8 cellular contexts compared by ENCODE assay signal in genomic region chr2:234496835-234497591, GRCh38. TPM values are rescaled to one million over a fixed set of nuclear protein-coding genes. Genes with fewer than 3 reads are reported as not detected.
DNase-seq lines count a peak whose midpoint lies in the region; ATAC-seq and TF ChIP-seq lines count a peak whose summit lies in the region.

TSS of gene ARL4C (minus strand) at chr2:234497081. CDS start at chr2:234496586, 495 bp downstream.

- intact Hi-C loops in A673 (cut with micrococcal nuclease; ENCODE audit: unreplicated experiment), result no loop called here

- peak within 1 kb of the TSS; percentile 59 for H3K27ac ChIP-seq in A673 (ENCODE audit: low read depth, low read length, poor library complexity, severe bottlenecking)
- H3K27ac ChIP-seq in epithelial cell of prostate, result peak within 1 kb of the TSS; percentile 77
- no peak within 1 kb of the TSS for H3K27ac ChIP-seq in subcutaneous abdominal adipose tissue (ENCODE audit: low read depth, low read length)

- H3K9ac ChIP-seq in subcutaneous abdominal adipose tissue (ENCODE audit: low read length in 5 of 5), result peak within 1 kb of the TSS in 3 of 5 donors; percentile 75 to 78 (median 78)

- no peaks in the 10 kb centered on the region for H3K9me3 ChIP-seq in A673 (ENCODE audit: low read depth, low read length, poor library complexity, severe bottlenecking)
- no peaks in the 10 kb centered on the region for H3K9me3 ChIP-seq in mononuclear cell (ENCODE audit: low read depth, low read length)
- no peaks in the 10 kb centered on the region for H3K9me3 ChIP-seq in subcutaneous abdominal adipose tissue (ENCODE audit: control insufficient read depth in 5 of 5, low read length in 5 of 5)

- no peaks in the 10 kb centered on the region for H3K27me3 ChIP-seq in A673 (replicated peaks; ENCODE audit: insufficient read depth, low read depth, low read length, poor library complexity)
- peaks cover 5% of the 10 kb centered on the region for H3K27me3 ChIP-seq in mononuclear cell (ENCODE audit: insufficient read depth, low read length)
- peaks cover 4 to 20% (median 15%) of the 10 kb centered on the region in 5 donors for H3K27me3 ChIP-seq in subcutaneous abdominal adipose tissue (ENCODE audit: control insufficient read depth in 5 of 5, insufficient read depth in 4 of 5, low read length in 5 of 5)

- no TSS peak for BruUV-seq in A673 (replicated peaks; lab: Mats Ljungman, UMichigan)

- POLR2A ChIA-PET in A673 (lab: Charles Lee; ENCODE audit: low non-redundant PET), result no interaction called here

- TF ChIP-seq CTCF in A673 (conservative IDR thresholded peaks at IDR 0.05; ENCODE audit: low read depth, low read length), result no peak

- peak within 1 kb of the TSS; percentile 56 for H3K4me3 ChIP-seq in A673 (ENCODE audit: low read depth, low read length, poor library complexity, severe bottlenecking)
- peak within 1 kb of the TSS; percentile 84 for H3K4me3 ChIP-seq in mononuclear cell (ENCODE audit: low read length)
- H3K4me3 ChIP-seq in subcutaneous abdominal adipose tissue (ENCODE audit: low read depth in 1 of 5, low read length in 5 of 5), result peak within 1 kb of the TSS; percentile 71 to 82 (median 74)

- DNase-seq in A673 (ENCODE audit: low spot score) (peak; percentile 78), NCI-H748 (lab: John Stamatoyannopoulos, UW; ENCODE audit: unreplicated experiment) (peak; percentile 93), epithelial cell of prostate (ENCODE audit: low read depth, low spot score) (no peak)
- peak; percentile 86 for DNase-seq in activated T-cell treated with anti-CD3 and anti-CD28 coated beads, Interleukin-2, amount 50 U/mL, for 1 hour

- CTCF ChIA-PET in A673 (lab: Charles Lee), result interaction anchor here (0.6 to 0.8 kb wide), 5 partner anchors 38 to 620 kb away, joined by 3 to 6 read pairs (median 3); no protein-coding TSS in a partner anchor

- H3K36me3 ChIP-seq in A673 (ENCODE audit: insufficient read depth, low read length, poor library complexity, severe bottlenecking) (no peaks in the 10 kb centered on the region), subcutaneous abdominal adipose tissue (ENCODE audit: control insufficient read depth in 5 of 5, insufficient read depth in 5 of 5, low read length in 5 of 5) (no peaks in the 10 kb centered on the region)

- ATAC-seq in GM18519 (IDR thresholded peaks at IDR 0.05; ENCODE audit: low FRiP score, unreplicated experiment), result peak; percentile 35
- peak; percentile 55 for ATAC-seq in HG03064 (IDR thresholded peaks at IDR 0.05; ENCODE audit: low read depth, unreplicated experiment)

- no peaks in the 10 kb centered on the region for H3K4me1 ChIP-seq in A673 (ENCODE audit: insufficient read depth, low read length, poor library complexity, severe bottlenecking)
- peaks cover 20% of the 10 kb centered on the region for H3K4me1 ChIP-seq in mononuclear cell (ENCODE audit: insufficient read depth, low read length)
- peaks cover 5 to 20% (median 14%) of the 10 kb centered on the region in 5 donors for H3K4me1 ChIP-seq in subcutaneous abdominal adipose tissue (ENCODE audit: control insufficient read depth in 5 of 5, insufficient read depth in 5 of 5, low read length in 5 of 5)

RNA-seq across cellular contexts. Expression of gene ARL4C, which starts in this region (rescaled TPM):
- total RNA-seq in A673 (2021) (3.0 and 3.5 TPM in 2 replicates), mononuclear cell (144 TPM)

Comparison
In these comparisons a context has a peak if more than half of its experiments do, and no peak if none do; other contexts are left out.
1. RNA of gene ARL4C (total RNA-seq): 144 TPM in mononuclear cell (single experiment); 3.0 to 3.5 TPM in A673; every median in the first group is over 10 times any median in the second.
2. Peak in every context shown above with its lines, with median percentiles within 50 percentile points of each other: H3K4me3 ChIP-seq.